Comparison of ENCODE assay signal across 17 cellular contexts in genomic region chr20:13147071-13147961, GRCh38.
DNase-seq lines count a peak whose midpoint lies in the region; ATAC-seq and TF ChIP-seq lines count a peak whose summit lies in the region.
"Had no signal": no experiment of that assay in that cellular context is flagged by ENCODE, and none has a peak within 500 bp of the region (broad histone marks: within the 10 kb centered on the region; RNA-seq: fewer than 3 reads in every experiment).

No MANE protein-coding gene starts in this region.

- H3K4me1 Mint-ChIP-seq in chondrocyte (ENCODE audit: low read depth): peaks cover 21% of the 10 kb centered on the region
- H3K4me1 Mint-ChIP-seq in activated CD8-positive, alpha-beta T cell treated with anti-CD3 and anti-CD28 coated beads, Interleukin-2, amount 10 ng/mL, durations not matched to agents 7 days and 5 days (ENCODE audit: low read depth): no peaks in the 10 kb centered on the region
- H3K4me1 Mint-ChIP-seq: activated CD4-positive, alpha-beta T cell treated with anti-CD3 and anti-CD28 coated beads, Interleukin-2, amount 10 ng/mL, durations not matched to agents 24 days and 14 days had no signal

- H3K4ac ChIP-seq in neuronal stem cell (ENCODE audit: low read length): no peak overlapping the region

- H3K27me3 Mint-ChIP-seq in chondrocyte (ENCODE audit: low read depth): no peaks in the 10 kb centered on the region
- peaks cover 6% of the 10 kb centered on the region for H3K27me3 Mint-ChIP-seq in activated CD8-positive, alpha-beta T cell treated with anti-CD3 and anti-CD28 coated beads, Interleukin-2, amount 10 ng/mL, durations not matched to agents 7 days and 5 days (ENCODE audit: low read depth)

- H3K36me3 ChIP-seq in hepatocyte (replicated peaks; ENCODE audit: insufficient read depth, low read depth): no peaks in the 10 kb centered on the region
- H3K36me3 ChIP-seq in neuronal stem cell (replicated peaks in 1 of 2; ENCODE audit: control insufficient read depth in 2 of 2, insufficient read depth in 2 of 2, low read length in 2 of 2): no peaks in the 10 kb centered on the region
- H3K36me3 ChIP-seq: BLaER1 treated with 17β-estradiol and CSF1 and Interleukin-3, amounts not matched to agents 10 nM and 100 nM; HAP-1; SJSA1 had no signal

- H3K36me3 Mint-ChIP-seq in chondrocyte (ENCODE audit: low read depth): no peaks in the 10 kb centered on the region
- H3K36me3 Mint-ChIP-seq in activated CD8-positive, alpha-beta T cell treated with anti-CD3 and anti-CD28 coated beads, Interleukin-2, amount 10 ng/mL, durations not matched to agents 7 days and 5 days (ENCODE audit: low read depth): no peaks in the 10 kb centered on the region

- POLR2A ChIA-PET in activated CD8-positive, alpha-beta T cell treated with anti-CD3 and anti-CD28 coated beads, Interleukin-2, amount 10 ng/mL, durations not matched to agents 7 days and 5 days (lab: Charles Lee): no interaction called here

- CTCF ChIA-PET in activated CD8-positive, alpha-beta T cell treated with anti-CD3 and anti-CD28 coated beads, Interleukin-2, amount 10 ng/mL, durations not matched to agents 7 days and 5 days (lab: Charles Lee): no interaction called here

- H3K79me2 ChIP-seq in hepatocyte: no peaks in the 10 kb centered on the region

- no peak for TF ChIP-seq CTCF in chondrocyte (IDR thresholded peaks at IDR 0.05)
- TF ChIP-seq CTCF in hepatocyte (IDR thresholded peaks at IDR 0.05; ENCODE audit: poor library complexity): no peak

- H3K4me3 ChIP-seq in hepatocyte: no peak overlapping the region
- H3K4me3 ChIP-seq in neuronal stem cell (ENCODE audit: low read length in 2 of 2): no peak overlapping the region
- H3K4me3 ChIP-seq: BLaER1 treated with 17β-estradiol and CSF1 and Interleukin-3, amounts not matched to agents 10 nM and 100 nM; HAP-1; SJSA1 had no signal

- DNase-seq in chondrocyte (ENCODE audit: low spot score) (no peak), hepatocyte (ENCODE audit: low spot score) (no peak), neuronal stem cell (ENCODE audit: low spot score) (no peak), ureter (ENCODE audit: low spot score) (peak; percentile 44), inferior parietal cortex (ENCODE audit: extremely low spot score) (no peak)
- no peak for DNase-seq in activated CD8-positive, alpha-beta T cell treated with anti-CD3 and anti-CD28 coated beads, Interleukin-2, amount 10 ng/mL, durations not matched to agents 7 days and 5 days
- DNase-seq: activated CD4-positive, alpha-beta T cell treated with anti-CD3 and anti-CD28 coated beads, Interleukin-2, amount 10 ng/mL, durations not matched to agents 24 days and 14 days; activated T-cell treated with anti-CD3 and anti-CD28 coated beads, Interleukin-2, amount 50 U/mL, for 4 hours; NCI-H226; nucleus accumbens; T1000 had no signal

- H4K91ac ChIP-seq in neuronal stem cell (ENCODE audit: low read depth, low read length, poor library complexity): no peak overlapping the region

- H3K18ac ChIP-seq in neuronal stem cell (ENCODE audit: low read length): no peak overlapping the region

- H3K27ac ChIP-seq in hepatocyte (peak overlapping the region; percentile 17), neuronal stem cell (replicated peaks; ENCODE audit: low read length) (no peak overlapping the region)
- H3K27ac ChIP-seq: BLaER1 treated with 17β-estradiol and CSF1 and Interleukin-3, amounts not matched to agents 10 nM and 100 nM; epithelial cell of prostate; SJSA1 had no signal

- H2AFZ ChIP-seq in hepatocyte (no peak overlapping the region), neuronal stem cell (ENCODE audit: low read length) (peak overlapping the region; percentile 45)

- H4K20me1 ChIP-seq in hepatocyte (ENCODE audit: insufficient read depth, poor library complexity, severe bottlenecking): no peaks in the 10 kb centered on the region
- H4K20me1 ChIP-seq: BLaER1 treated with 17β-estradiol and CSF1 and Interleukin-3, amounts not matched to agents 10 nM and 100 nM had no signal

- ATAC-seq in activated CD8-positive, alpha-beta T cell treated with anti-CD3 and anti-CD28 coated beads, Interleukin-2, amount 10 ng/mL, durations not matched to agents 7 days and 5 days: no peak
- ATAC-seq in HG03354 (IDR thresholded peaks at IDR 0.05; ENCODE audit: poor library complexity, severe bottlenecking, unreplicated experiment) (no peak), HG03432 (IDR thresholded peaks at IDR 0.05; ENCODE audit: unreplicated experiment) (no peak)
- ATAC-seq: activated T-cell treated with anti-CD3 and anti-CD28 coated beads, Interleukin-2, amount 50 U/mL, for 4 hours had no signal

- 30% methylated on average over 8 of the region's 8 CpGs for WGBS in hepatocyte (ENCODE audit: low lambda C conversion rate, missing lambda C conversion rate)
- no CpG with 5 or more reads among the region's 8 CpGs for WGBS in neuronal stem cell (ENCODE audit: extremely low coverage in 2 of 2, insufficient read length in 2 of 2, insufficient replicate concordance in 1 of 2), 2 donors

- H2BK120ac ChIP-seq in neuronal stem cell (ENCODE audit: low read depth, low read length): no peak overlapping the region

- H2BK12ac ChIP-seq in neuronal stem cell (ENCODE audit: low read length): no peak overlapping the region

- H3K14ac ChIP-seq in neuronal stem cell (ENCODE audit: low read length): no peak overlapping the region

- peak overlapping the region; percentile 30 for H3K4me2 ChIP-seq in hepatocyte
- H3K4me2 ChIP-seq in neuronal stem cell (ENCODE audit: insufficient read depth, low read length, poor library complexity, severe bottlenecking): no peak overlapping the region
- H3K4me2 ChIP-seq: BLaER1 treated with 17β-estradiol and CSF1 and Interleukin-3, amounts not matched to agents 10 nM and 100 nM had no signal

- no peak overlapping the region for H3K23ac ChIP-seq in neuronal stem cell (ENCODE audit: low read depth, low read length, poor library complexity)

- H3K9ac ChIP-seq in neuronal stem cell (ENCODE audit: low read depth, low read length, poor library complexity): no peak overlapping the region
- H3K9ac ChIP-seq: BLaER1 treated with 17β-estradiol and CSF1 and Interleukin-3, amounts not matched to agents 10 nM and 100 nM had no signal

- H3K9me3 ChIP-seq in hepatocyte (ENCODE audit: low read depth) (no peaks in the 10 kb centered on the region), neuronal stem cell (replicated peaks in 1 of 2; ENCODE audit: control insufficient read depth in 2 of 2, insufficient read depth in 1 of 2, low read depth in 1 of 2, low read length in 2 of 2) (no peaks in the 10 kb centered on the region)
- H3K9me3 ChIP-seq: BLaER1 treated with 17β-estradiol and CSF1 and Interleukin-3, amounts not matched to agents 10 nM and 100 nM; HAP-1; SJSA1 had no signal

- H3K79me1 ChIP-seq in neuronal stem cell (ENCODE audit: low read depth, low read length): no peaks in the 10 kb centered on the region

- peak overlapping the region; percentile 0 for H3K4me3 Mint-ChIP-seq in chondrocyte (ENCODE audit: unreplicated experiment)
- H3K4me3 Mint-ChIP-seq in activated CD8-positive, alpha-beta T cell treated with anti-CD3 and anti-CD28 coated beads, Interleukin-2, amount 10 ng/mL, durations not matched to agents 7 days and 5 days: no peak overlapping the region
- H3K4me3 Mint-ChIP-seq: activated CD4-positive, alpha-beta T cell treated with anti-CD3 and anti-CD28 coated beads, Interleukin-2, amount 10 ng/mL, durations not matched to agents 24 days and 14 days; activated T-cell treated with anti-CD3 and anti-CD28 coated beads, Interleukin-2, amount 50 U/mL, for 4 hours had no signal

- H3K4me1 ChIP-seq in hepatocyte (ENCODE audit: insufficient read depth): peaks cover 4% of the 10 kb centered on the region
- H3K4me1 ChIP-seq in neuronal stem cell (ENCODE audit: control insufficient read depth in 2 of 2, insufficient read depth in 1 of 2, low read depth in 1 of 2, low read length in 2 of 2): peaks cover 4 to 8% of the 10 kb centered on the region in 2 donors
- H3K4me1 ChIP-seq: BLaER1 treated with 17β-estradiol and CSF1 and Interleukin-3, amounts not matched to agents 10 nM and 100 nM; HAP-1; SJSA1 had no signal

- H3K27me3 ChIP-seq in hepatocyte (no peaks in the 10 kb centered on the region), neuronal stem cell (ENCODE audit: control insufficient read depth in 3 of 3, insufficient read depth in 3 of 3, low read depth in 1 of 3, low read length in 3 of 3) (no peaks in the 10 kb centered on the region)
- H3K27me3 ChIP-seq: BLaER1 treated with 17β-estradiol and CSF1 and Interleukin-3, amounts not matched to agents 10 nM and 100 nM; SJSA1 had no signal

- H3K27ac Mint-ChIP-seq in chondrocyte (ENCODE audit: unreplicated experiment): peak overlapping the region; percentile 30
- no peak overlapping the region for H3K27ac Mint-ChIP-seq in activated CD8-positive, alpha-beta T cell treated with anti-CD3 and anti-CD28 coated beads, Interleukin-2, amount 10 ng/mL, durations not matched to agents 7 days and 5 days
- H3K27ac Mint-ChIP-seq: activated CD4-positive, alpha-beta T cell treated with anti-CD3 and anti-CD28 coated beads, Interleukin-2, amount 10 ng/mL, durations not matched to agents 24 days and 14 days had no signal

- no peak overlapping the region for H2AK5ac ChIP-seq in neuronal stem cell (ENCODE audit: low read depth, low read length)

- no peak overlapping the region for H2BK15ac ChIP-seq in neuronal stem cell (ENCODE audit: low read length)

- no peaks in the 10 kb centered on the region for H3K9me2 ChIP-seq in hepatocyte (replicated peaks; ENCODE audit: insufficient read depth)

- H4K8ac ChIP-seq in neuronal stem cell (ENCODE audit: low read depth, low read length): no peak overlapping the region

- peaks cover 7% of the 10 kb centered on the region for H3K9me3 Mint-ChIP-seq in chondrocyte (ENCODE audit: low read depth)
- no peaks in the 10 kb centered on the region for H3K9me3 Mint-ChIP-seq in activated CD8-positive, alpha-beta T cell treated with anti-CD3 and anti-CD28 coated beads, Interleukin-2, amount 10 ng/mL, durations not matched to agents 7 days and 5 days (ENCODE audit: insufficient read depth)
- H3K9me3 Mint-ChIP-seq: activated CD4-positive, alpha-beta T cell treated with anti-CD3 and anti-CD28 coated beads, Interleukin-2, amount 10 ng/mL, durations not matched to agents 24 days and 14 days; activated T-cell treated with anti-CD3 and anti-CD28 coated beads, Interleukin-2, amount 50 U/mL, for 4 hours had no signal

- no peak overlapping the region for H2BK5ac ChIP-seq in neuronal stem cell (ENCODE audit: low read length)
